Comparison of ENCODE assay signal across 8 cellular contexts in the genomic region with DNA sequence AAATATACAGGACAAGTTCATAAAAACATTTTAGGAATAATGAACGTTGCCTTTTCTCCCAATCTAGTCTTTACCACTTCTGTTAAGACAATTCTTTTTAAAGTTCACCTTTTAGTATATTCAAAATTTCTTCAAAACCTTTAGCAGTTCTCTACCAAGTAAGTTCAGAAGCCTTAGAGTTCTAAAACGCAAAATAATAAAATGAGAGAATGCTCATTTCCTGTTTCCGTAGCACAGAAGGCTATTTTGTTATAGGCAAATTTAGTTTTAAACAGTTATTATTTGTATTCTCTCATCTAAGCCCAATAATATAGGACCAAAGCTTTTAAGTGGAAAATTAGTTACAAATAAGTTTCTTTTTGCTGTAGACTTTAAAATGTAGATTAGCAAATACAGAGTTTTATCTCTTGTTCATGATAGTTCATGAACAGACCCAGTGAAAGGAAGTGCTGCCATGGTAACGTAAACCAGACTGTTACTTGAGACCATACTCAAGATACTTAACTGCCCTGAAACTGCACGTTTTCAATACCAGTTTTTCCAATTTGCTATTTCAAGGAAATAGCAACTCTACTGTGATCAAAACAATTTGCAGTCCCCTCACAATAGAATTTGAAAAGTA. TPM values are rescaled to one million over a fixed set of nuclear protein-coding genes. Genes with fewer than 3 reads are reported as not detected.
DNase-seq lines count a peak whose midpoint lies in the region; ATAC-seq and TF ChIP-seq lines count a peak whose summit lies in the region.

No MANE protein-coding gene starts in this region.

- CTCF ChIA-PET in OCI-LY7 (lab: Charles Lee; ENCODE audit: unreplicated experiment) = no interaction called here

- H3K27ac ChIP-seq in OCI-LY7 (ENCODE audit: low read depth, low read length, poor library complexity, severe bottlenecking) (peak overlapping the region; percentile 19), psoas muscle (no peak overlapping the region)

- H3K4me2 ChIP-seq in OCI-LY7 (ENCODE audit: low read length) = peak overlapping the region; percentile 38; the same call in 1 of the 2 replicates

- peaks cover 6% of the 10 kb centered on the region; the same call in 1 of the 2 replicates for H3K9me3 ChIP-seq in OCI-LY7 (ENCODE audit: low read length)
- H3K9me3 ChIP-seq in psoas muscle = no peaks in the 10 kb centered on the region

- H3K9me2 ChIP-seq in OCI-LY7 (ENCODE audit: insufficient read depth, low read length) = no peaks in the 10 kb centered on the region

- intact Hi-C loops in OCI-LY7 (cut with micrococcal nuclease; ENCODE audit: unreplicated experiment) (no loop called here), psoas muscle (cut with DNase I) (no loop called here), head of caudate nucleus (cut with DNase I) (no loop called here)

- peaks cover 83% of the 10 kb centered on the region for H3K36me3 ChIP-seq in OCI-LY7 (ENCODE audit: insufficient read depth, low read length)
- H3K36me3 ChIP-seq in psoas muscle (ENCODE audit: insufficient read depth in 1 of 2, low read depth in 1 of 2) = no peaks in the 10 kb centered on the region

- 48 to 61% (median 53%) methylated on average over 5 of the region's 5 CpGs for WGBS in psoas muscle, 3 donors

- peak; percentile 28 for DNase-seq in stimulated activated CD4-positive, alpha-beta T cell treated with anti-CD3 and anti-CD28 coated beads, Interleukin-4, amount 100 ng/mL, for 24 hours
- DNase-seq in stimulated activated CD4-positive, alpha-beta T cell treated with anti-CD3 and anti-CD28 coated beads, Interleukin-12 subunit alpha, Interleukin-12 subunit beta, amount 100 ng/mL, for 4 hours = no peak
- DNase-seq in OCI-LY7 (ENCODE audit: low spot score) (peak; percentile 39), fibroblast of villous mesenchyme (ENCODE audit: low read depth) (peak; percentile 75), psoas muscle (no peak), SIG-M5 (lab: John Stamatoyannopoulos, UW) (no peak), head of caudate nucleus (no peak)

- H3K4me3 ChIP-seq in OCI-LY7 (ENCODE audit: low read depth, low read length, poor library complexity, severe bottlenecking) = no peak overlapping the region
- no peak overlapping the region for H3K4me3 ChIP-seq in fibroblast of villous mesenchyme (ENCODE audit: low read depth, low read length)
- H3K4me3 ChIP-seq in psoas muscle = no peak overlapping the region

- H3K4me1 ChIP-seq in OCI-LY7 (ENCODE audit: insufficient read depth, low read length, poor library complexity, severe bottlenecking) (peaks cover 29% of the 10 kb centered on the region), psoas muscle (peaks cover 32% of the 10 kb centered on the region)

- ATAC-seq in HG03095 (IDR thresholded peaks at IDR 0.05; ENCODE audit: unreplicated experiment) = peak; percentile 60
- no peak for ATAC-seq in psoas muscle

- POLR2A ChIA-PET in OCI-LY7 (lab: Charles Lee) = interaction anchor here (0.6 to 1.3 kb wide), 4 partner anchors 34 to 297 kb away, joined by 4 to 5 read pairs (median 4); no protein-coding TSS in a partner anchor

- H3K27me3 ChIP-seq in psoas muscle (ENCODE audit: insufficient read depth in 3 of 3, low read length in 2 of 3) = no peaks in the 10 kb centered on the region

- H2AFZ ChIP-seq in OCI-LY7 (ENCODE audit: low read length) = no peak overlapping the region

- BruUV-seq in OCI-LY7 (replicated peaks; lab: Mats Ljungman, UMichigan) = no TSS peak

- H3K79me2 ChIP-seq in OCI-LY7 (ENCODE audit: insufficient read depth, low read depth, low read length) = peaks cover 94% of the 10 kb centered on the region

- no peak for TF ChIP-seq CTCF in OCI-LY7 (conservative IDR thresholded peaks at IDR 0.05; ENCODE audit: low read length)
- no peak for TF ChIP-seq CTCF in fibroblast of villous mesenchyme (IDR thresholded peaks at IDR 0.05; ENCODE audit: insufficient read depth, low read depth, low read length)
- no peak for TF ChIP-seq CTCF in psoas muscle (IDR thresholded peaks at IDR 0.05)

- no peaks in the 10 kb centered on the region for H4K20me1 ChIP-seq in OCI-LY7 (ENCODE audit: insufficient read depth, low read length)

RNA-seq across cellular contexts. Expression of gene FOXN2, which starts 42.3 kb away (rescaled TPM):
- total RNA-seq in OCI-LY7 (2014; rRNA removed; shearing (Covaris generic)) = 24.6 and 29.9 TPM in 2 replicates
- total RNA-seq in OCI-LY7 (2022) (26.4 and 28.4 TPM in 2 replicates), fibroblast of villous mesenchyme (29.3 and 40.2 TPM in 2 replicates), psoas muscle (10 to 100 TPM in 3 of 4 donors, 1 to 10 TPM in 1; 9.1 to 20.5 (median 13.5) TPM)
- polyA plus RNA-seq in psoas muscle = 1 to 10 TPM; 2.3 to 5.2 (median 4.0) TPM

Comparison
In these comparisons a context has a peak if more than half of its experiments do, and no peak if none do; other contexts are left out.
1. DNase-seq: peak in stimulated activated CD4-positive, alpha-beta T cell treated with anti-CD3 and anti-CD28 coated beads, Interleukin-4, amount 100 ng/mL, for 24 hours (single experiment), OCI-LY7 (single experiment) and fibroblast of villous mesenchyme (single experiment); none in stimulated activated CD4-positive, alpha-beta T cell treated with anti-CD3 and anti-CD28 coated beads, Interleukin-12 subunit alpha, Interleukin-12 subunit beta, amount 100 ng/mL, for 4 hours (single experiment), psoas muscle (0 of 2), SIG-M5 (single experiment) and head of caudate nucleus (0 of 42).